Comparison of ENCODE assay signal across 1 cellular context in the genomic region with DNA sequence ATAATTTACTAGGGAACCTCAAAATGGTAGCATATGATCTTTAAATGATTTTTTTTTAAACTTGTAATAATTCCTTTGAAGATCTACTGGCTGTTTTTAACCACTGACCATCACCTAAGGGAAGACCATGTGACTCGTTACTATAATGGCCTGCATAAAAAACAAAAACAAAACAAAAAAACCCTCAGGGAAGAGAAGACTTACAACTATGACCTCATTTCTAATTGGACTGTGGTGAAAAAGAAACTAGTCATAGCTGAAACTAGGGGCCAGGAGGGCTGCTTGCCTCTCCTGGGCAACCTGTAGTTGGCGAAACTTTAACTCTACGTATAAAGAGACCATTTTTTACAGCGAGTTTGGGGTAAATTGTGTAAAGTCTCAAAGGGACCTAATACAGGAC.
TF ChIP-seq lines count a peak whose summit lies in the region.

No MANE protein-coding gene starts in this region.

TF ChIP-seq in H1, 55 proteins besides CTCF, POLR2A, EP300 and RAD21:
- TF ChIP-seq KDM5A (IDR thresholded peaks at IDR 0.05; ENCODE audit: low read length) (no peak), CEBPB (IDR thresholded peaks at IDR 0.05; ENCODE audit: low read depth, low read length) (no peak), KDM4A (IDR thresholded peaks at IDR 0.05; ENCODE audit: low read depth, low read length, severe bottlenecking) (no peak), JUN (IDR thresholded peaks at IDR 0.05; ENCODE audit: low read depth, low read length) (no peak), CHD7 (IDR thresholded peaks at IDR 0.05; ENCODE audit: insufficient replicate concordance, low read length) (no peak), SIX5 (IDR thresholded peaks at IDR 0.05; ENCODE audit: low read depth, low read length) (no peak), CHD2 (IDR thresholded peaks at IDR 0.05; ENCODE audit: low read length) (no peak), RFX5 (IDR thresholded peaks at IDR 0.05; ENCODE audit: borderline replicate concordance, low read depth, low read length) (no peak), EGR1 (IDR thresholded peaks at IDR 0.05; ENCODE audit: borderline replicate concordance, low read depth, low read length) (no peak)
- TF ChIP-seq, protein P1, sequence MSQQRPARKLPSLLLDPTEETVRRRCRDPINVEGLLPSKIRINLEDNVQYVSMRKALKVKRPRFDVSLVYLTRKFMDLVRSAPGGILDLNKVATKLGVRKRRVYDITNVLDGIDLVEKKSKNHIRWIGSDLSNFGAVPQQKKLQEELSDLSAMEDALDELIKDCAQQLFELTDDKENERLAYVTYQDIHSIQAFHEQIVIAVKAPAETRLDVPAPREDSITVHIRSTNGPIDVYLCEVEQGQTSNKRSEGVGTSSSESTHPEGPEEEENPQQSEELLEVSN (IDR thresholded peaks at IDR 0.05) = no peak
